1 cellular context compared by ENCODE assay signal in the genomic region with DNA sequence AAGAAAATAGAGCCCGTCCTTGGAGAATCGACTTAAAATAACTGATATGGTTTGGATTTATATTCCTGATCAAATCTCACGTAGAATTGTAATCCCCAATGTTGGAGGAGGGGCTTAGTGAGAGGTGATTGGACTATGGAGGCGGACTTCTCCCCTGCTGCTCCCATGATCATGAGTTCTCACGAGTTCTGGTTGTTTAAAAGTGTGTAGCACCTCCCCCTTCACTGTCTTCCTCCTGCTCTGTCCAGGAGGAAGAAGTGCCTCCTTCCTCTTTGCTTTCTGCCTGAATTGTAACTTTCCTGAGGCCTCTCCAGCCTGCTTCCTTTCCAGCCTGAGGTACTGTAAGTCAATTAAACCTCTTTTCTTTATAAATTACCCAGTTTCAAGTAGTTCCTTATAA.
TF ChIP-seq lines count a peak whose summit lies in the region.

No MANE protein-coding gene starts in this region.

TF ChIP-seq in H1, 55 proteins besides CTCF, POLR2A, EP300 and RAD21:
- TF ChIP-seq SAP30 (IDR thresholded peaks at IDR 0.05; ENCODE audit: insufficient read depth, insufficient replicate concordance, low read length) (no peak), JUN (IDR thresholded peaks at IDR 0.05; ENCODE audit: low read depth, low read length) (no peak), POLR2AphosphoS5 (IDR thresholded peaks at IDR 0.05; ENCODE audit: low read depth, low read length) (no peak), SRF (IDR thresholded peaks at IDR 0.05; ENCODE audit: low read depth, low read length) (no peak), EZH2 (IDR thresholded peaks at IDR 0.05; ENCODE audit: low read depth, low read length, severe bottlenecking) (no peak), CBX5 (IDR thresholded peaks at IDR 0.05; ENCODE audit: low read depth, low read length) (no peak), CHD2 (IDR thresholded peaks at IDR 0.05; ENCODE audit: low read length) (no peak), CHD1 (IDR thresholded peaks at IDR 0.05; ENCODE audit: low read depth, low read length) (no peak), TAF7 (optimal IDR thresholded peaks at IDR 0.05; ENCODE audit: borderline replicate concordance, low read depth, low read length) (no peak), GABPA (IDR thresholded peaks at IDR 0.05; ENCODE audit: borderline replicate concordance, insufficient read depth, low read length) (no peak), JUND (IDR thresholded peaks at IDR 0.05; ENCODE audit: low read length) (no peak), MAFK (IDR thresholded peaks at IDR 0.05; ENCODE audit: low read depth, low read length) (no peak), CTBP2 (IDR thresholded peaks at IDR 0.05; ENCODE audit: borderline replicate concordance, insufficient read depth, insufficient read length, low read length) (no peak)
